8 cellular contexts compared by ENCODE assay signal in genomic region chrX:47093248-47093647, GRCh38. TPM values are rescaled to one million over a fixed set of nuclear protein-coding genes. Genes with fewer than 3 reads are reported as not detected.
DNase-seq lines count a peak whose midpoint lies in the region; ATAC-seq and TF ChIP-seq lines count a peak whose summit lies in the region.

No MANE protein-coding gene starts in this region.

- no peaks in the 10 kb centered on the region for H4K20me1 ChIP-seq in OCI-LY1 (ENCODE audit: insufficient read depth, low read length)

- peaks cover 50% of the 10 kb centered on the region for H3K4me1 ChIP-seq in OCI-LY1 (ENCODE audit: insufficient read depth, low read length, severe bottlenecking)
- no peaks in the 10 kb centered on the region for H3K4me1 ChIP-seq in spleen

- WGBS in spleen, 5 donors, result 6 to 14% (median 7%) methylated on average over 1 of the region's 1 CpG

- no peak overlapping the region for H3K9ac ChIP-seq in OCI-LY1 (ENCODE audit: low read length)

- no peak overlapping the region for H2AFZ ChIP-seq in OCI-LY1 (ENCODE audit: low read length)

- H3K4me2 ChIP-seq in OCI-LY1 (ENCODE audit: low read length), result 0 out of 2 replicates have a peak overlapping the region, but pooled peaks have one; percentile 14

- DNase-seq in AG08396 (ENCODE audit: low spot score) (peak; percentile 30), erythroblast (lab: John Stamatoyannopoulos, UW) (peak; percentile 23 to 41), spleen (no peak)

- no peaks in the 10 kb centered on the region for H3K79me2 ChIP-seq in OCI-LY1 (ENCODE audit: insufficient read depth, low read length)

- H3K27ac ChIP-seq in OCI-LY1 (ENCODE audit: low read depth, low read length, poor library complexity, severe bottlenecking) (peak overlapping the region; percentile 97), spleen (no peak overlapping the region)

- ATAC-seq in GM21786 (IDR thresholded peaks at IDR 0.05; ENCODE audit: unreplicated experiment), result no peak
- no peak for ATAC-seq in HG02973 (IDR thresholded peaks at IDR 0.05; ENCODE audit: unreplicated experiment)
- no peak for ATAC-seq in GM18870 (IDR thresholded peaks at IDR 0.05; ENCODE audit: unreplicated experiment)

- H3K9me2 ChIP-seq in OCI-LY1 (ENCODE audit: low read depth, low read length), result no peaks in the 10 kb centered on the region

- intact Hi-C loops in spleen (cut with DNase I; ENCODE audit: low total_unique reads), result no loop called here

- H3K36me3 ChIP-seq in OCI-LY1 (ENCODE audit: insufficient read depth, low read length), result no peaks in the 10 kb centered on the region
- H3K36me3 ChIP-seq in spleen, result no peaks in the 10 kb centered on the region

- no peak for TF ChIP-seq POLR2A in erythroblast (IDR thresholded peaks at IDR 0.05; ENCODE audit: low read length)
- TF ChIP-seq POLR2A in spleen (IDR thresholded peaks at IDR 0.05), result no peak

- H3K4me3 ChIP-seq in OCI-LY1 (ENCODE audit: low read depth, low read length, poor library complexity, severe bottlenecking) (no peak overlapping the region), spleen (no peak overlapping the region)

- H3K9me3 ChIP-seq in OCI-LY1 (ENCODE audit: low read length) (no peaks in the 10 kb centered on the region), spleen (no peaks in the 10 kb centered on the region)

- H3F3A ChIP-seq in OCI-LY1 (ENCODE audit: insufficient read depth, low read length), result peaks cover 3% of the 10 kb centered on the region; the same call in 1 of the 2 replicates

- no peaks in the 10 kb centered on the region for H3K27me3 ChIP-seq in OCI-LY1 (ENCODE audit: insufficient read depth, low read length)
- H3K27me3 ChIP-seq in spleen (replicated peaks in 1 of 7), result no peaks in the 10 kb centered on the region

- TF ChIP-seq CTCF in GM12872 (IDR thresholded peaks at IDR 0.05; ENCODE audit: insufficient read depth, low read depth, low read length), result 0 out of 3 replicates have a peak, but pooled peaks have one; percentile 12
- peak; percentile 51; the same call in 1 of the 2 replicates for TF ChIP-seq CTCF in OCI-LY1 (IDR thresholded peaks at IDR 0.05; ENCODE audit: low read length)
- peak in 6 of 11 experiments; percentile 21 to 40 (median 29) for TF ChIP-seq CTCF in spleen (IDR thresholded peaks at IDR 0.05 in 8 of 11, conservative IDR thresholded peaks at IDR 0.05 in 3 of 11)

RNA-seq across cellular contexts. Expression of gene RGN, which starts 15.0 kb away (rescaled TPM):
- 1 to 10 TPM; 2.2 to 6.6 (median 5.8) TPM for total RNA-seq in spleen
- polyA plus RNA-seq in spleen, result 1 to 10 TPM; 1.3 to 5.8 (median 2.8) TPM

RNA-seq across cellular contexts. Expression of gene NDUFB11, which starts 51.3 kb away (rescaled TPM):
- total RNA-seq in spleen, result 10 to 100 TPM; 42.7 to 68.1 (median 51.8) TPM
- polyA plus RNA-seq in spleen, result 10 to 100 TPM; 52.6 to 88.7 (median 77.5) TPM

RNA-seq across cellular contexts. Expression of gene RBM10, which starts 51.8 kb away (rescaled TPM):
- total RNA-seq in spleen, result 10 to 100 TPM; 24.5 to 38.4 (median 30.9) TPM
- 10 to 100 TPM; 21.6 to 34.7 (median 27.7) TPM for polyA plus RNA-seq in spleen
